Comparison of ENCODE assay signal across 9 cellular contexts in the genomic region with DNA sequence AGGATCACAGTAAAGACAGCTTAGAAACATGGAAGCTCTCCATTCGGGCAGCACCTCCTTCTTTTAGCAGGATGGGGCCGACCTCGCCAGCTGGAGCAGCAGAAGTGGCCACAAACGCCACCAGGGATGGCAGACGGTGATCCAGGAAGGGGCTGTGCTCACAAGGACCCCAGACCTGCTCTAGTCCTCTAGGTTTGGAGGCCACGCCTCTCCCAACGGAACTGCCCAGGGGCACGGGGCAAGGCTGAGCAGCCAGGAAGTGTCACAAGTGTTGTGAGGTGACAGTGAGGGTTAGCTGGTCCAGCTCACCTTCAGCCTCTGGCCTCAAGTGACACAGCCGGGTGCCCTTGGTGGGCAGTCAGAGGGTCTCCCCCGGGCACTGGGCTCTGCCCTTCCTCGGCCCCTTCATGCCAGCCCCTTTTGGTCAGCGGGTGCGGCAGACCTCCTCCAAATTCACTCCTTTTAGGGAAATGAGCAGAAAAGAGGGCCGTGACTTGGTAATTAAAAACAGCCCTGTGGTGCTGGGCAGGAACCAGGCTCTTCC. TPM values are rescaled to one million over a fixed set of nuclear protein-coding genes. Genes with fewer than 3 reads are reported as not detected.
A peak's percentile ranks its signal among the peaks of the same experiment; 100 is the strongest.
DNase-seq lines count a peak whose midpoint lies in the region; ATAC-seq, FAIRE-seq and TF ChIP-seq lines count a peak whose summit lies in the region.
"Had no signal": no experiment of that assay in that cellular context is flagged by ENCODE, and none has a peak within 500 bp of the region (broad histone marks: within the 10 kb centered on the region; RNA-seq: fewer than 3 reads in every experiment).

No MANE protein-coding gene starts in this region.

- H3K27ac ChIP-seq in SK-N-SH (ENCODE audit: low read depth in 2 of 2, low read length in 1 of 2) (peak overlapping the region; percentile 99 to 100), pancreas (peak overlapping the region; percentile 44 to 79 (median 72))

- TF ChIP-seq EP300 in SK-N-SH (IDR thresholded peaks at IDR 0.05; ENCODE audit: borderline replicate concordance in 1 of 2, low read depth in 1 of 2, low read length in 1 of 2) = peak in 1 of 2 experiments; percentile 49; a peak in 2 of 4 replicates

- peaks cover 40% of the 10 kb centered on the region for H3F3A ChIP-seq in SK-N-SH (replicated peaks; ENCODE audit: insufficient read depth)

- peaks cover 93% of the 10 kb centered on the region for H3K79me2 ChIP-seq in SK-N-SH (ENCODE audit: insufficient read depth)

- H3K4me1 ChIP-seq in SK-N-SH (ENCODE audit: control insufficient read depth in 1 of 2, insufficient read depth in 2 of 2, low read depth in 1 of 2, low read length in 1 of 2) (peaks cover 32 to 79% of the 10 kb centered on the region in 2 experiments), pancreas (peaks cover under 1 to 11% (median 4%) of the 10 kb centered on the region in 3 donors)

- H3K9me3 ChIP-seq in SK-N-SH = no peaks in the 10 kb centered on the region
- H3K9me3 ChIP-seq in pancreas = no peaks in the 10 kb centered on the region

- peak in 1 of 4 donors; percentile 2 for ATAC-seq in pancreas

- H3K9me3 Mint-ChIP-seq in CD14-positive monocyte (peaks cover 0 to 2% (median 0%) of the 10 kb centered on the region in 7 donors), nephron progenitor cell (no peaks in the 10 kb centered on the region)

- H3K36me3 ChIP-seq in SK-N-SH (replicated peaks in 1 of 2; ENCODE audit: control insufficient read depth in 1 of 2, insufficient read depth in 2 of 2, low read length in 1 of 2) = peaks cover 3 to 4% of the 10 kb centered on the region in 2 experiments
- no peaks in the 10 kb centered on the region for H3K36me3 ChIP-seq in pancreas

- intact Hi-C loops in CD14-positive monocyte (cut with micrococcal nuclease) = loop anchor here (1.0 to 5.0 kb wide), 3 partner anchors 20 to 40 kb away; no protein-coding TSS in a partner anchor
- intact Hi-C loops in pancreas (cut with DNase I) = no loop called here

- DNase-seq in CD14-positive monocyte (ENCODE audit: low spot score) (peak; percentile 87), SK-N-SH (peak; percentile 88), foreskin fibroblast (no peak), pancreas (peak in 1 of 6 donors; percentile 50), NCI-H446 (lab: John Stamatoyannopoulos, UW) (no peak), nephron progenitor cell (no peak), Kasumi-1 (lab: John Stamatoyannopoulos, UW) (no peak), NCI-H1694 (lab: John Stamatoyannopoulos, UW) (no peak)
- DNase-seq: activated CD4-positive, alpha-beta T cell treated with anti-CD3 and anti-CD28 coated beads, Interleukin-2, amount 50 U/mL, for 1 hour had no signal

- TF ChIP-seq RAD21 in SK-N-SH (IDR thresholded peaks at IDR 0.05; ENCODE audit: low read length) = no peak

- WGBS in SK-N-SH (ENCODE audit: low lambda C conversion rate) = 45% methylated on average over 12 of the region's 14 CpGs
- 77 to 84% methylated on average over 14 of the region's 14 CpGs for WGBS in pancreas, 2 donors

- peak overlapping the region; percentile 7 to 58; a peak in 2 of 4 replicates for H3K4me3 ChIP-seq in SK-N-SH (ENCODE audit: low read depth in 2 of 2, low read length in 1 of 2)
- peak overlapping the region; percentile 2 to 3 for H3K4me3 ChIP-seq in foreskin fibroblast (ENCODE audit: low read depth in 1 of 2, low read length in 2 of 2)
- H3K4me3 ChIP-seq in pancreas = no peak overlapping the region

- H3K27me3 Mint-ChIP-seq in CD14-positive monocyte (ENCODE audit: low read depth in 3 of 3) (peaks cover 0 to 2% (median 2%) of the 10 kb centered on the region in 3 donors), nephron progenitor cell (ENCODE audit: low read depth, poor library complexity) (no peaks in the 10 kb centered on the region)

- H3K4me3 Mint-ChIP-seq in CD14-positive monocyte (peak overlapping the region; percentile 49 to 79), nephron progenitor cell (no peak overlapping the region)

- no peaks in the 10 kb centered on the region; the same call in 1 of the 2 replicates for H4K20me1 ChIP-seq in SK-N-SH (ENCODE audit: insufficient read depth)

- H3K27me3 ChIP-seq in SK-N-SH (ENCODE audit: insufficient read depth) (no peaks in the 10 kb centered on the region), pancreas (no peaks in the 10 kb centered on the region)

- no peak overlapping the region for H2AFZ ChIP-seq in SK-N-SH (ENCODE audit: low read depth)

- H3K27ac Mint-ChIP-seq in CD14-positive monocyte = peak overlapping the region; percentile 97 to 99 (median 98)
- H3K27ac Mint-ChIP-seq in nephron progenitor cell = no peak overlapping the region

- peaks cover 42 to 62% of the 10 kb centered on the region in 2 donors for H3K36me3 Mint-ChIP-seq in CD14-positive monocyte
- peaks cover under 1% of the 10 kb centered on the region for H3K36me3 Mint-ChIP-seq in nephron progenitor cell (ENCODE audit: low read depth)

- no peak for FAIRE-seq in pancreas (lab: Jason Lieb, UNC)

- CTCF ChIA-PET in SK-N-SH (lab: Yijun Ruan, JAX) = interaction anchor here (0.7 to 8.5 kb wide), 10 partner anchors 10 to 632 kb away, joined by 3 to 68 read pairs (median 4); no protein-coding TSS in a partner anchor

- TF ChIP-seq CTCF in CD14-positive monocyte (IDR thresholded peaks at IDR 0.05) (no peak), SK-N-SH (IDR thresholded peaks at IDR 0.05) (no peak), foreskin fibroblast (IDR thresholded peaks at IDR 0.05; ENCODE audit: low read depth, low read length) (no peak), pancreas (IDR thresholded peaks at IDR 0.05) (no peak), nephron progenitor cell (IDR thresholded peaks at IDR 0.05) (no peak)

- peak overlapping the region; percentile 85 for H3K9ac ChIP-seq in SK-N-SH

- H3K9me2 ChIP-seq in SK-N-SH = no peaks in the 10 kb centered on the region

- H3K4me2 ChIP-seq in SK-N-SH = peak overlapping the region; percentile 94; the same call in 1 of the 2 replicates

- POLR2A ChIA-PET in SK-N-SH (lab: Yijun Ruan, JAX) = interaction anchor here (0.7 to 2.9 kb wide), 11 partner anchors 9 to 295 kb away, joined by 3 to 35 read pairs (median 3); no protein-coding TSS in a partner anchor

- peaks cover 68% of the 10 kb centered on the region for H3K4me1 Mint-ChIP-seq in CD14-positive monocyte
- H3K4me1 Mint-ChIP-seq in nephron progenitor cell = peaks cover 72% of the 10 kb centered on the region

TF ChIP-seq in SK-N-SH, 30 proteins besides CTCF, POLR2A, EP300 and RAD21:
- TF ChIP-seq POLR2AphosphoS5 (IDR thresholded peaks at IDR 0.05; ENCODE audit: low read depth, low read length) (0 out of 2 replicates have a peak, but pooled peaks have one; percentile 59), TCF12 (IDR thresholded peaks at IDR 0.05) (peak; percentile 88), NRF1 (IDR thresholded peaks at IDR 0.05; ENCODE audit: low read depth, low read length) (no peak)
TF ChIP-seq in SK-N-SH: peak in this region for 2.

RNA-seq across cellular contexts. Expression of gene CEP295NL, which starts 20.4 kb away (rescaled TPM):
- under 1 TPM in 1 of 2 donors, not detected in 1; 0.38 TPM for polyA plus RNA-seq in CD14-positive monocyte
- polyA plus RNA-seq in SK-N-SH (2012; rRNA removed) = 0.31 and 0.35 TPM in 2 replicates
- 0.17 and 0.21 TPM in 2 replicates for polyA plus RNA-seq in SK-N-SH (2012; cell fraction: cytosol; rRNA removed)
- 0.68 and 0.97 TPM in 2 replicates for polyA plus RNA-seq in SK-N-SH (2012; cell fraction: nucleus; rRNA removed)
- 1 to 10 TPM in 5 of 6 donors, under 1 TPM in 1; 0.87 to 5.1 (median 2.7) TPM for total RNA-seq in pancreas
- 1 to 10 TPM in 1 of 2 donors, under 1 TPM in 1; 0.21 to 4.1 TPM for polyA plus RNA-seq in pancreas

RNA-seq across cellular contexts. Expression of gene USP36, which starts 42.0 kb away (rescaled TPM):
- polyA plus RNA-seq in CD14-positive monocyte (1 to 10 TPM; 4.4 to 6.1 TPM), SK-N-SH (2012; rRNA removed) (34.6 and 41.2 TPM in 2 replicates), pancreas (10 to 100 TPM; 33.1 to 41.8 TPM)
- 22.5 and 26.9 TPM in 2 replicates for polyA plus RNA-seq in SK-N-SH (2012; cell fraction: cytosol; rRNA removed)
- polyA plus RNA-seq in SK-N-SH (2012; cell fraction: nucleus; rRNA removed) = 163 and 178 TPM in 2 replicates
- total RNA-seq in pancreas = 10 to 100 TPM; 31.2 to 58.3 (median 35.8) TPM

RNA-seq across cellular contexts. Expression of gene TIMP2, which starts 42.6 kb away (rescaled TPM):
- polyA plus RNA-seq in CD14-positive monocyte (1 to 10 TPM; 4.5 to 6.4 TPM), SK-N-SH (2012; rRNA removed) (256 and 441 TPM in 2 replicates), pancreas (10 to 100 TPM; 22.2 to 42.7 TPM)
- polyA plus RNA-seq in SK-N-SH (2012; cell fraction: cytosol; rRNA removed) = 528 and 616 TPM in 2 replicates
- 334 and 427 TPM in 2 replicates for polyA plus RNA-seq in SK-N-SH (2012; cell fraction: nucleus; rRNA removed)
- 100 to 1,000 TPM in 1 of 6 donors, 10 to 100 TPM in 5; 39.9 to 128 (median 57.6) TPM for total RNA-seq in pancreas

Comparison
In these comparisons a context has a peak if more than half of its experiments do, and no peak if none do; other contexts are left out.
1. DNase-seq: peak in CD14-positive monocyte (single experiment) and SK-N-SH (single experiment); none in foreskin fibroblast (0 of 2), NCI-H446 (0 of 2), nephron progenitor cell (single experiment), Kasumi-1 (0 of 2) and NCI-H1694 (single experiment).
2. H3K4me3 ChIP-seq: peak in SK-N-SH (2 of 2) and foreskin fibroblast (2 of 2); none in pancreas (0 of 4).
3. RNA of gene TIMP2, which starts 42.6 kb away (polyA plus RNA-seq): 256 to 616 TPM in SK-N-SH; 22.2 to 42.7 TPM in pancreas and 4.5 to 6.4 TPM in CD14-positive monocyte; every median in the first group is over 4 times any median in the second.
4. intact Hi-C loops: an anchor here in CD14-positive monocyte (1.0 to 5.0 kb wide); none called in pancreas.